Comparison of ENCODE assay signal across 12 cellular contexts in genomic region chr16:56558024-56558747, GRCh38. TPM values are rescaled to one million over a fixed set of nuclear protein-coding genes. Genes with fewer than 3 reads are reported as not detected.
DNase-seq lines count a peak whose midpoint lies in the region; ATAC-seq and TF ChIP-seq lines count a peak whose summit lies in the region.
"Had no signal": no experiment of that assay in that cellular context is flagged by ENCODE, and none has a peak within 500 bp of the region (broad histone marks: within the 10 kb centered on the region; RNA-seq: fewer than 3 reads in every experiment).

No MANE protein-coding gene starts in this region.

- no peak for TF ChIP-seq EP300 in upper lobe of left lung (IDR thresholded peaks at IDR 0.05)

- H3K4me3 ChIP-seq in upper lobe of left lung = no peak overlapping the region
- no peak overlapping the region for H3K4me3 ChIP-seq in tibial artery
- H3K4me3 ChIP-seq: stomach had no signal

- H3K36me3 ChIP-seq in upper lobe of left lung = no peaks in the 10 kb centered on the region
- no peaks in the 10 kb centered on the region for H3K36me3 ChIP-seq in tibial artery
- H3K36me3 ChIP-seq: stomach had no signal

- intact Hi-C loops in tibial artery (cut with DNase I; ENCODE audit: low total_unique reads) = no loop called here

- ATAC-seq in upper lobe of left lung (ENCODE audit: low FRiP score in 2 of 2) = no peak
- ATAC-seq: Panc1 had no signal

- no peaks in the 10 kb centered on the region for H3K9me3 ChIP-seq in upper lobe of left lung
- no peaks in the 10 kb centered on the region for H3K9me3 ChIP-seq in tibial artery
- H3K9me3 ChIP-seq: stomach had no signal

- no peak for TF ChIP-seq POLR2A in upper lobe of left lung (IDR thresholded peaks at IDR 0.05)

- TF ChIP-seq CTCF in upper lobe of left lung (IDR thresholded peaks at IDR 0.05) (no peak), tibial artery (IDR thresholded peaks at IDR 0.05) (no peak)

- WGBS in upper lobe of left lung, 2 donors = 78 to 80% methylated on average over 7 to 8 of the region's 8 CpGs

- H3K27ac ChIP-seq in upper lobe of left lung (no peak overlapping the region), tibial artery (no peak overlapping the region)
- H3K27ac ChIP-seq: stomach had no signal

- H3K27me3 ChIP-seq in upper lobe of left lung (no peaks in the 10 kb centered on the region), tibial artery (peaks cover 0 to 49% of the 10 kb centered on the region in 2 donors)

- no peaks in the 10 kb centered on the region for H3K4me1 ChIP-seq in upper lobe of left lung
- peaks cover 0 to 3% (median 0%) of the 10 kb centered on the region in 4 donors for H3K4me1 ChIP-seq in tibial artery
- H3K4me1 ChIP-seq: stomach had no signal

- DNase-seq in AG20443 (ENCODE audit: low spot score) (peak; percentile 76), LoVo (ENCODE audit: low spot score) (peak; percentile 25), amniotic epithelial cell (ENCODE audit: low read depth) (peak; percentile 66), inferior parietal cortex (ENCODE audit: extremely low spot score) (peak; percentile 65), upper lobe of left lung (no peak), tibial artery (no peak)
- no peak for DNase-seq in stimulated activated CD4-positive, alpha-beta T cell treated with anti-CD3 and anti-CD28 coated beads, Interleukin-15, amount 100 ng/mL, for 24 hours
- no peak for DNase-seq in stimulated activated CD4-positive, alpha-beta T cell treated with anti-CD3 and anti-CD28 coated beads, Interleukin-1b, Interleukin-23, amount 100 ng/mL, for 48 hours
- DNase-seq: DND-41, stomach had no signal

RNA-seq across cellular contexts. Expression of gene MT4, which starts 6.7 kb away (rescaled TPM):
- total RNA-seq in upper lobe of left lung = not detected
- total RNA-seq: pulmonary artery endothelial cell, stomach had no signal

RNA-seq across cellular contexts. Expression of gene MT3, which starts 31.1 kb away (rescaled TPM):
- 1 to 10 TPM in 2 of 6 donors, not detected in 4; 1.4 to 1.5 TPM for total RNA-seq in upper lobe of left lung
- total RNA-seq: pulmonary artery endothelial cell had no signal

RNA-seq across cellular contexts. Expression of gene BBS2, which starts 38.4 kb away (rescaled TPM):
- total RNA-seq in upper lobe of left lung = 100 to 1,000 TPM in 1 of 6 donors, 10 to 100 TPM in 5; 27.5 to 188 (median 35.4) TPM

RNA-seq across cellular contexts. Expression of gene MT2A, which starts 50.2 kb away (rescaled TPM):
- total RNA-seq in upper lobe of left lung = 100 to 1,000 TPM; 137 to 552 (median 338) TPM

Comparison
In these comparisons a context has a peak if more than half of its experiments do, and no peak if none do; other contexts are left out.
1. DNase-seq: peak in AG20443 (single experiment), LoVo (single experiment), amniotic epithelial cell (single experiment) and inferior parietal cortex (single experiment); none in upper lobe of left lung (0 of 2), stimulated activated CD4-positive, alpha-beta T cell treated with anti-CD3 and anti-CD28 coated beads, Interleukin-15, amount 100 ng/mL, for 24 hours (single experiment), tibial artery (0 of 2) and stimulated activated CD4-positive, alpha-beta T cell treated with anti-CD3 and anti-CD28 coated beads, Interleukin-1b, Interleukin-23, amount 100 ng/mL, for 48 hours (single experiment).